In the genomic region with DNA sequence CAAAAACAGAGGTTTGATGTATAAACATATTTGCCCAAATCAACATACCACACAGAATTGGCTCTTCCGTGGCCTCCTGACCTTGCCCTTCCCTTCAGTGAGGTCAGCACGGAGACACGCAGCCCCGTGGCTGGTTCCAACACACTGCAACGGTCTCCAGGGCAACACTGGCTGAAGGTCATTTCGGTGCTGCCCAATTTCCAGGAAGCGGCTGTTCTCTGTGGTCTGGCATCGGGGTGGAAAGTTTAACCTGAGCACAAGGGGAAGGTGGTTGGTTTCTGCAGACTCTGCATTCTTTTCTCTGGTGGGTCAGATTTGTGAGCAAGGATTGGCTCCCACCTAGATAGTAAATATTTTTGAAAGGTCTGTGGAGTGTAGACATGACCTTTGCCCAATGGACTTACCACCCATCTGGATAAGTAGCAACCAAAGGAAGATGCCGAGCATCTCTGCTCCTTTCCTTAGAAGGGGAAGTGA, we compare ENCODE assay signal across 14 cellular contexts.
DNase-seq lines count a peak whose midpoint lies in the region; ATAC-seq and TF ChIP-seq lines count a peak whose summit lies in the region.
"Had no signal": no experiment of that assay in that cellular context is flagged by ENCODE, and none has a peak within 500 bp of the region (broad histone marks: within the 10 kb centered on the region; RNA-seq: fewer than 3 reads in every experiment).

No MANE protein-coding gene starts in this region.

- H3K4me1 ChIP-seq in right atrium auricular region (no peaks in the 10 kb centered on the region), vagina (no peaks in the 10 kb centered on the region)

- TF ChIP-seq POLR2A in vagina (IDR thresholded peaks at IDR 0.05) = no peak

- DNase-seq in Right ventricle myocardium inferior (ENCODE audit: missing footprints) (peak; percentile 65), right atrium auricular region (ENCODE audit: low spot score) (no peak), glomerular visceral epithelial cell (ENCODE audit: extremely low spot score) (peak; percentile 52), mucosa of gallbladder (ENCODE audit: low spot score) (peak; percentile 58), vagina (ENCODE audit: extremely low spot score in 2 of 2) (no peak), DMS79 (lab: John Stamatoyannopoulos, UW) (no peak), amniotic stem cell (lab: John Stamatoyannopoulos, UW) (no peak), GOT3 (lab: John Stamatoyannopoulos, UW) (no peak)
- DNase-seq: 8988T; NCI-H2081; NK-92 treated with Interleukin-12 subunit alpha and Interleukin-12 subunit beta, amount 100 ng/mL, for 24 hours; SK-N-SH; substantia nigra had no signal

- intact Hi-C loops in Right ventricle myocardium inferior (cut with DNase I) (no loop called here), vagina (cut with DNase I) (no loop called here)

- ATAC-seq in Right ventricle myocardium inferior = peak; percentile 64

- H3K4me3 ChIP-seq in right atrium auricular region (no peak overlapping the region), vagina (no peak overlapping the region)

- H3K27me3 ChIP-seq in right atrium auricular region (no peaks in the 10 kb centered on the region), vagina (no peaks in the 10 kb centered on the region)

- H3K9me3 ChIP-seq in right atrium auricular region (no peaks in the 10 kb centered on the region), vagina (no peaks in the 10 kb centered on the region)
- H3K9me3 ChIP-seq: SK-N-SH had no signal

- H3K36me3 ChIP-seq in right atrium auricular region (no peaks in the 10 kb centered on the region), vagina (no peaks in the 10 kb centered on the region)

- TF ChIP-seq CTCF in right atrium auricular region (IDR thresholded peaks at IDR 0.05) (no peak), vagina (IDR thresholded peaks at IDR 0.05) (no peak)

- H3K27ac ChIP-seq in right atrium auricular region = no peak overlapping the region
- no peak overlapping the region for H3K27ac ChIP-seq in vagina
- H3K27ac ChIP-seq: VCaP had no signal

Comparison
In these comparisons a context has a peak if more than half of its experiments do, and no peak if none do; other contexts are left out.
1. DNase-seq: peak in Right ventricle myocardium inferior (single experiment), glomerular visceral epithelial cell (single experiment) and mucosa of gallbladder (single experiment); none in right atrium auricular region (single experiment), vagina (0 of 2), DMS79 (single experiment), amniotic stem cell (single experiment) and GOT3 (single experiment).